10 cellular contexts compared by ENCODE assay signal in the genomic region with DNA sequence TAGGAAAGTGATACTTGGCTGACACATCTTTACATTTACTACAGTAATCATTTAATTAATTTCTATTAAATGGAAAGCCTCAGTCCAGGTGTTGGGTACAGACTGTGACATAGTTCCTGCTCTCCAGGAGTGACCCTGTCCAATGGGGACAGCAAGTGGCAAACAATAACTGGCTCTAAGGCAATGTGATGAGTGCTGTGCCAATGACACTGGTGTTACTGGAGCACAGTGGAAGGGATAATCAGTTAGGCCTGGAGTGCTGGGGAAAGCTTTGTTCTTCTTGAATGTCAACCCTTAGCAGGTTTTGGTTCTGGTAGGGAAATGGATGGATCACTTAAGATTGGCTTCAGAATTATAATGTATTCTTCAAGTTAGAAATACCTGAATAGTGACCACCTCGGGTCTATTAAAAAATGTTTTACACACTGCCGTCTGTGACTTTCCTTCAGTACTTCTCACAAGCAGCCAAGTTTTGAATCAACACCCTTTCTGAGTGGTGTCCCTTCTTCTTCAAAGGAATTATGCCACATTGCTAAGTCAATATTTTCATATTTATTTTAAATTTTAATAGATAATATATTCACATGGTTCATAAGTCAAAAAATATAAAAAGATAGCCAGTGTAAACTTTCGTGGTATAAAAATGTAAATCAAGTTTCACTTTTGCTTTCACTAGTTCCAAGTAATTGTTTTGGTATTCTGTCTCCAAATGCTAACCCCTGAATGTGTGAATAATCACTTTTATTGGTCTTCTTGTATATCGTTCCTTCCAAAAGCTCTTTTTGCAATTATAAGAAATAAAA. TPM values are rescaled to one million over a fixed set of nuclear protein-coding genes. Genes with fewer than 3 reads are reported as not detected.
DNase-seq lines count a peak whose midpoint lies in the region; ATAC-seq and TF ChIP-seq lines count a peak whose summit lies in the region.
"Had no signal": no experiment of that assay in that cellular context is flagged by ENCODE, and none has a peak within 500 bp of the region (broad histone marks: within the 10 kb centered on the region; RNA-seq: fewer than 3 reads in every experiment).

No MANE protein-coding gene starts in this region.

- TF ChIP-seq CTCF in breast epithelium (IDR thresholded peaks at IDR 0.05) (no peak), MCF 10A (IDR thresholded peaks at IDR 0.05; ENCODE audit: unreplicated experiment) (no peak), mucosa of descending colon (IDR thresholded peaks at IDR 0.05) (no peak), upper lobe of right lung (IDR thresholded peaks at IDR 0.05) (no peak)

- CTCF ChIA-PET in MCF 10A (lab: Yijun Ruan, JAX) = no interaction called here

- H3K27ac Mint-ChIP-seq in MCF 10A (ENCODE audit: low read depth, unreplicated experiment) = no peak overlapping the region
- H3K27ac Mint-ChIP-seq in central memory CD8-positive, alpha-beta T cell (ENCODE audit: low read depth) = peak overlapping the region; percentile 86

- no TSS peak for BruUV-seq in MCF 10A (replicated peaks; lab: Mats Ljungman, UMichigan)

- ATAC-seq in central memory CD8-positive, alpha-beta T cell (replicated peaks; ENCODE audit: extremely low read depth, poor library complexity, severe bottlenecking) = peak; percentile 46
- ATAC-seq in mucosa of descending colon (peak; percentile 25), upper lobe of right lung (peak; percentile 54), GM21367 (IDR thresholded peaks at IDR 0.05; ENCODE audit: unreplicated experiment) (no peak)

- TF ChIP-seq POLR2A in breast epithelium (IDR thresholded peaks at IDR 0.05) = no peak

- H3K27ac ChIP-seq in breast epithelium (peak overlapping the region; percentile 49 to 67), upper lobe of right lung (peak overlapping the region; percentile 65)
- H3K27ac ChIP-seq: C4-2B had no signal

- H3K4me1 Mint-ChIP-seq in MCF 10A (ENCODE audit: insufficient read depth, unreplicated experiment) = no peaks in the 10 kb centered on the region
- H3K4me1 Mint-ChIP-seq in central memory CD8-positive, alpha-beta T cell = peaks cover 27% of the 10 kb centered on the region

- POLR2A ChIA-PET in MCF 10A (lab: Yijun Ruan, JAX) = interaction anchor here (3.1 kb wide), 1 partner anchor 9 kb away, joined by 16 read pairs; the partner anchor contains the start of gene CMTR1

- no peaks in the 10 kb centered on the region for H3K27me3 Mint-ChIP-seq in MCF 10A (ENCODE audit: insufficient read depth, unreplicated experiment)
- H3K27me3 Mint-ChIP-seq in central memory CD8-positive, alpha-beta T cell = no peaks in the 10 kb centered on the region

- H3K9me3 ChIP-seq in breast epithelium = no peaks in the 10 kb centered on the region
- no peaks in the 10 kb centered on the region for H3K9me3 ChIP-seq in mucosa of descending colon
- H3K9me3 ChIP-seq in upper lobe of right lung = no peaks in the 10 kb centered on the region

- H3K9me3 Mint-ChIP-seq in MCF 10A (ENCODE audit: unreplicated experiment) = no peaks in the 10 kb centered on the region
- H3K9me3 Mint-ChIP-seq in central memory CD8-positive, alpha-beta T cell = no peaks in the 10 kb centered on the region

- intact Hi-C loops in breast epithelium (cut with DNase I; ENCODE audit: low total_unique reads) (no loop called here), MCF 10A (cut with micrococcal nuclease) (no loop called here), mucosa of descending colon (cut with DNase I, micrococcal nuclease) (no loop called here), upper lobe of right lung (cut with DNase I) (no loop called here)

- DNase-seq in breast epithelium (ENCODE audit: low spot score in 2 of 2) (no peak), MCF 10A (ENCODE audit: unreplicated experiment) (no peak), mucosa of descending colon (no peak), upper lobe of right lung (no peak), NCI-H345 treated with DMSO at 0.1 percent for 48 hours (lab: John Stamatoyannopoulos, UW; ENCODE audit: unreplicated experiment) (no peak)
- no peak for DNase-seq in central memory CD8-positive, alpha-beta T cell (ENCODE audit: low spot score in 2 of 2)
- DNase-seq in activated CD8-positive, alpha-beta memory T cell treated with anti-CD3 and anti-CD28 coated beads, Interleukin-2, amount 50 U/mL, for 48 hours = no peak
- DNase-seq: NCI-H226 had no signal

- H3K27me3 ChIP-seq in breast epithelium = no peaks in the 10 kb centered on the region
- H3K27me3 ChIP-seq in upper lobe of right lung = no peaks in the 10 kb centered on the region

- H3K4me1 ChIP-seq in breast epithelium = no peaks in the 10 kb centered on the region
- H3K4me1 ChIP-seq in mucosa of descending colon (ENCODE audit: low read depth) = peaks cover 5% of the 10 kb centered on the region
- peaks cover 13% of the 10 kb centered on the region for H3K4me1 ChIP-seq in upper lobe of right lung

- H3K4me3 Mint-ChIP-seq in MCF 10A (ENCODE audit: unreplicated experiment) = no peak overlapping the region
- peak overlapping the region; percentile 74 for H3K4me3 Mint-ChIP-seq in central memory CD8-positive, alpha-beta T cell

- peaks cover 57% of the 10 kb centered on the region for H3K36me3 Mint-ChIP-seq in MCF 10A (ENCODE audit: insufficient read depth, unreplicated experiment)
- H3K36me3 Mint-ChIP-seq in central memory CD8-positive, alpha-beta T cell (ENCODE audit: insufficient read depth) = peaks cover 51% of the 10 kb centered on the region

- H3K4me3 ChIP-seq in breast epithelium (peak overlapping the region; percentile 2 to 29 (median 5)), mucosa of descending colon (no peak overlapping the region), upper lobe of right lung (peak overlapping the region; percentile 31)

- H3K36me3 ChIP-seq in breast epithelium = no peaks in the 10 kb centered on the region
- peaks cover 5% of the 10 kb centered on the region for H3K36me3 ChIP-seq in mucosa of descending colon (ENCODE audit: low read depth)
- peaks cover 63% of the 10 kb centered on the region for H3K36me3 ChIP-seq in upper lobe of right lung

RNA-seq across cellular contexts. Expression of gene CMTR1, which starts 9.6 kb away (rescaled TPM):
- total RNA-seq in breast epithelium (10 to 100 TPM; 31.4 to 35.7 (median 32.4) TPM), MCF 10A (2022) (24.5 and 30.5 TPM in 2 replicates), mucosa of descending colon (10 to 100 TPM; 26.1 to 49.8 (median 27.5) TPM), upper lobe of right lung (42.2 TPM)

RNA-seq across cellular contexts. Expression of gene CCDC167, which starts 57.1 kb away (rescaled TPM):
- 10 to 100 TPM; 14.1 to 39.3 (median 14.8) TPM for total RNA-seq in breast epithelium
- 24.4 and 40.8 TPM in 2 replicates for total RNA-seq in MCF 10A (2022)
- total RNA-seq in mucosa of descending colon = 10 to 100 TPM in 2 of 3 donors, 1 to 10 TPM in 1; 5.4 to 13.4 (median 12.1) TPM
- total RNA-seq in upper lobe of right lung = 12.9 TPM
